ENCODE assay signal across 1 cellular context in genomic region chr6:86147859-86148258, GRCh38.
TF ChIP-seq lines count a peak whose summit lies in the region.

No MANE protein-coding gene starts in this region.

TF ChIP-seq in GM23338, 12 proteins besides CTCF, POLR2A, EP300 and RAD21 (continued from another document):
- TF ChIP-seq ZNF462 (CRISPR knock-in tag; IDR thresholded peaks at IDR 0.05) (no peak), POLR2AphosphoS5 (IDR thresholded peaks at IDR 0.05; ENCODE audit: low read depth) (no peak), ETS1 (IDR thresholded peaks at IDR 0.05) (no peak)
